ENCODE assay signal across 1 cellular context in genomic region chr20:24492031-24492607, GRCh38.
TF ChIP-seq lines count a peak whose summit lies in the region.

No MANE protein-coding gene starts in this region.

TF ChIP-seq in H1, 55 proteins besides CTCF, POLR2A, EP300 and RAD21:
- TF ChIP-seq GTF2F1 (IDR thresholded peaks at IDR 0.05; ENCODE audit: borderline replicate concordance, low read depth, low read length), result no peak
- peak; percentile 26 for TF ChIP-seq ASH2L (IDR thresholded peaks at IDR 0.05; ENCODE audit: low read length)
- no peak for TF ChIP-seq SP4 (IDR thresholded peaks at IDR 0.05; ENCODE audit: low read length)
- TF ChIP-seq TAF1 (IDR thresholded peaks at IDR 0.05; ENCODE audit: low read depth, low read length), result no peak
- 0 out of 2 replicates have a peak, but pooled peaks have one; percentile 34 for TF ChIP-seq YY1 (IDR thresholded peaks at IDR 0.05; ENCODE audit: low read depth, low read length)
- TF ChIP-seq MAFK (IDR thresholded peaks at IDR 0.05; ENCODE audit: low read depth, low read length), result peak; percentile 56; the same call in 1 of the 2 replicates
- peak; percentile 70 for TF ChIP-seq BACH1 (IDR thresholded peaks at IDR 0.05; ENCODE audit: low read length)
- no peak for TF ChIP-seq ATF2 (IDR thresholded peaks at IDR 0.05; ENCODE audit: low read length)
- peak; percentile 75 to 81; a peak in 2 of 4 replicates for TF ChIP-seq SIN3A (conservative IDR thresholded peaks at IDR 0.05 in 1 of 2, IDR thresholded peaks at IDR 0.05 in 1 of 2; ENCODE audit: low read depth in 1 of 2, low read length in 2 of 2)
- no peak for TF ChIP-seq CBX5 (IDR thresholded peaks at IDR 0.05; ENCODE audit: low read depth, low read length)
- no peak for TF ChIP-seq RXRA (IDR thresholded peaks at IDR 0.05; ENCODE audit: insufficient read depth, low read depth, low read length)
- TF ChIP-seq EZH2 (IDR thresholded peaks at IDR 0.05; ENCODE audit: low read depth, low read length, severe bottlenecking), result no peak
- TF ChIP-seq HDAC2 (IDR thresholded peaks at IDR 0.05; ENCODE audit: borderline replicate concordance in 1 of 2, low read depth in 2 of 2, low read length in 2 of 2), result peak in 1 of 2 experiments; percentile 30; a peak in 2 of 4 replicates
